ENCODE assay signal across 1 cellular context in the genomic region with DNA sequence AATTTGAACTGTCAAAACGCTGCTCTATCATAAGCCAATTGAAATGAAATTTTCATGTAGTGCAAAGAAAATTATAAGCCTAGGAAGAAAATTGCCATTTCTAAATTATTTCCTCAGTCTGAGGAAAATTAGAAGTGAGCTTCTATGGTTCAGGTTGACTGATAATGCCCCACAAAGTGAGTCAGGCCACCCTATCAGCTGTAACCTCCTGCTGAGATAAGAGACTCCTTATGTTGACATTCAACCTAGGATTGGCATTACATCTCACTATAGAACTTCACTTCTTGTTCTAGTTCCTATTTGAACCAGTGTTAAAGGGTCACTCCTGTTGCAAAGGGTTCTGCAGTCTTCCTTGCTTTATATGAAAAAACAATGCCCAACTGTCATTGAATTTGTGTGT.
TF ChIP-seq lines count a peak whose summit lies in the region.

No MANE protein-coding gene starts in this region.

TF ChIP-seq in K562, 482 proteins besides CTCF, POLR2A, EP300 and RAD21:
- 0 out of 4 replicates have a peak, but pooled peaks of 1 of the 2 experiments have one; percentile 23 for TF ChIP-seq RCOR1 (IDR thresholded peaks at IDR 0.05; ENCODE audit: borderline replicate concordance in 1 of 2, low read depth in 2 of 2, low read length in 2 of 2)
- TF ChIP-seq YBX1 (IDR thresholded peaks at IDR 0.05): no peak
- TF ChIP-seq ZNF444 (CRISPR knock-in tag; IDR thresholded peaks at IDR 0.05): no peak
- TF ChIP-seq JUND (IDR thresholded peaks at IDR 0.05; ENCODE audit: borderline replicate concordance, low read depth, low read length): peak; percentile 68; the same call in 1 of the 2 replicates
- TF ChIP-seq JUND (tag; IDR thresholded peaks at IDR 0.05; ENCODE audit: borderline replicate concordance, low read depth, low read length): peak; percentile 73; the same call in 1 of the 3 replicates
- TF ChIP-seq SMARCA5 (IDR thresholded peaks at IDR 0.05): no peak
- TF ChIP-seq CBFA2T3 (IDR thresholded peaks at IDR 0.05): peak; percentile 60; the same call in 1 of the 2 replicates
- TF ChIP-seq TCF3 (CRISPR knock-in tag; IDR thresholded peaks at IDR 0.05): peak; percentile 60
- TF ChIP-seq ZBTB12 (CRISPR knock-in tag; IDR thresholded peaks at IDR 0.05): no peak
- TF ChIP-seq, protein P1, sequence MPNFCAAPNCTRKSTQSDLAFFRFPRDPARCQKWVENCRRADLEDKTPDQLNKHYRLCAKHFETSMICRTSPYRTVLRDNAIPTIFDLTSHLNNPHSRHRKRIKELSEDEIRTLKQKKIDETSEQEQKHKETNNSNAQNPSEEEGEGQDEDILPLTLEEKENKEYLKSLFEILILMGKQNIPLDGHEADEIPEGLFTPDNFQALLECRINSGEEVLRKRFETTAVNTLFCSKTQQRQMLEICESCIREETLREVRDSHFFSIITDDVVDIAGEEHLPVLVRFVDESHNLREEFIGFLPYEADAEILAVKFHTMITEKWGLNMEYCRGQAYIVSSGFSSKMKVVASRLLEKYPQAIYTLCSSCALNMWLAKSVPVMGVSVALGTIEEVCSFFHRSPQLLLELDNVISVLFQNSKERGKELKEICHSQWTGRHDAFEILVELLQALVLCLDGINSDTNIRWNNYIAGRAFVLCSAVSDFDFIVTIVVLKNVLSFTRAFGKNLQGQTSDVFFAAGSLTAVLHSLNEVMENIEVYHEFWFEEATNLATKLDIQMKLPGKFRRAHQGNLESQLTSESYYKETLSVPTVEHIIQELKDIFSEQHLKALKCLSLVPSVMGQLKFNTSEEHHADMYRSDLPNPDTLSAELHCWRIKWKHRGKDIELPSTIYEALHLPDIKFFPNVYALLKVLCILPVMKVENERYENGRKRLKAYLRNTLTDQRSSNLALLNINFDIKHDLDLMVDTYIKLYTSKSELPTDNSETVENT (CRISPR knock-in tag; IDR thresholded peaks at IDR 0.05): no peak
- peak; percentile 54; the same call in 1 of the 2 replicates for TF ChIP-seq TEAD4 (IDR thresholded peaks at IDR 0.05; ENCODE audit: low read length)
- TF ChIP-seq TEAD4 (CRISPR knock-in tag; IDR thresholded peaks at IDR 0.05; ENCODE audit: borderline replicate concordance): no peak
- TF ChIP-seq TAL1 (IDR thresholded peaks at IDR 0.05): peak; percentile 53
- no peak for TF ChIP-seq CHD4 (IDR thresholded peaks at IDR 0.05; ENCODE audit: insufficient read depth, insufficient replicate concordance, low read depth, low read length, poor library complexity, severe bottlenecking)
- TF ChIP-seq JUNB (CRISPR knock-in tag; conservative IDR thresholded peaks at IDR 0.05): no peak
- TF ChIP-seq, protein P2, sequence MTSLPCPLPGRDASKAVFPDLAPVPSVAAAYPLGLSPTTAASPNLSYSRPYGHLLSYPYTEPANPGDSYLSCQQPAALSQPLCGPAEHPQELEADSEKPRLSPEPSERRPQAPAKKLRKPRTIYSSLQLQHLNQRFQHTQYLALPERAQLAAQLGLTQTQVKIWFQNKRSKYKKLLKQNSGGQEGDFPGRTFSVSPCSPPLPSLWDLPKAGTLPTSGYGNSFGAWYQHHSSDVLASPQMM (CRISPR knock-in tag; IDR thresholded peaks at IDR 0.05): no peak
- TF ChIP-seq SMARCE1 (IDR thresholded peaks at IDR 0.05): peak; percentile 33; the same call in 1 of the 2 replicates
- no peak for TF ChIP-seq ZNF217 (CRISPR knock-in tag; IDR thresholded peaks at IDR 0.05)
- TF ChIP-seq, protein P3, sequence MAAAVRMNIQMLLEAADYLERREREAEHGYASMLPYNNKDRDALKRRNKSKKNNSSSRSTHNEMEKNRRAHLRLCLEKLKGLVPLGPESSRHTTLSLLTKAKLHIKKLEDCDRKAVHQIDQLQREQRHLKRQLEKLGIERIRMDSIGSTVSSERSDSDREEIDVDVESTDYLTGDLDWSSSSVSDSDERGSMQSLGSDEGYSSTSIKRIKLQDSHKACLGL (CRISPR knock-in tag; IDR thresholded peaks at IDR 0.05; ENCODE audit: borderline replicate concordance, poor library complexity, severe bottlenecking): no peak
- TF ChIP-seq ZNF696 (CRISPR knock-in tag; conservative IDR thresholded peaks at IDR 0.05): no peak
- TF ChIP-seq ELF4 (CRISPR knock-in tag; IDR thresholded peaks at IDR 0.05): no peak
- TF ChIP-seq PURB (CRISPR knock-in tag; IDR thresholded peaks at IDR 0.05; ENCODE audit: low read depth): no peak
- TF ChIP-seq, protein P4, sequence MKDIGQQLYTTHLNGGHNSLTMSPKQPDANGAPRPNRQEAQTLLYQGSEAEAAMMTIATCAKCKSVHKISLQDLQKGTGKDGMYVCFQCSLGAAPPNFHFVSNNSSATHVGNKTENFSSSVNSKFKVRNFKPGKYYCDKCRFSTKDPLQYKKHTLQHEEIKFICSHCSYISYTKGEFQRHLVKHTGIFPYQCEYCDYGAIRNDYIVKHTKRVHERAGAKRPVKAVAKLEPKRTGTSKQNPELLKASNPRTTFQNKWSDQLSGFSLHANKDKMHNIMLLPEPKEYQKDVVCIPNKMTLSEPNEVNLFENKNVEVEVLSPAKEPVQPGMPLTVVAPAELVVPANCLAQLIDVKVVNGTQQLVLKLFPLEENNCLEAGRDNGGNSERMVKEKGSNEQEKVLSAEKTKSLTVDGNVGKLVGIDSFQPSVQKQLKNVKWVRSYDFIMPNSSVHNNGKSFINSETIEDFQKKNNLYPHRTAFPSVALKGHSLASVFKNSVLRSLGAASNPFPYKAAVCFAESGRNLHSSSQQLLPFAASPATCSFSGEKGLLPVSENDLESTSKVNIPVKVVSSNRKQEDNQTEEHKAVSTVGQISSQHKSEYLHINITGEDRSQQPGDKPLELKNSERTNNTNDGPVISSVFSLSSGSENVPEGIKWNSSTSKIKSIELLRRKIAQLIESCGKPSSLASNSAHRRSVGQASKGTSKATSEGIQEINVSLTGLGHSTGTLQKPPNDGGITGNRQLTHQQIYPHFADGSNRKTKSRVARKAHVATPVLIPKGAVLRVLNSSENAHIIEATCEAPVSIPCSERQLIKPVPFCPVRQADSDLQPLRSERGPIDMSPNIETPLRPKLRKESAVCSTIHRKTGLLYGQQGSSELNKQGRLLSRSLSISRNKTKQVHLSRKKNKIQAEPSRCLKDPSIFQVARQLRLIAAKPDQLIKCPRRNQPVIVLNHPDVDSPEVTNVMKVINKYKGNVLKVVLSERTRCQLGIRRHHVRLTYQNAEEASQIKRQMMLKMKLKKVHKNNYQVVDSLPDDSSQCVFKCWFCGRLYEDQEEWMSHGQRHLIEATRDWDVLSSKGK (CRISPR knock-in tag; IDR thresholded peaks at IDR 0.05): no peak
- peak; percentile 67; the same call in 1 of the 2 replicates for TF ChIP-seq SMARCA4 (IDR thresholded peaks at IDR 0.05)
- TF ChIP-seq E2F6 (IDR thresholded peaks at IDR 0.05; ENCODE audit: borderline replicate concordance in 1 of 2, extremely low read depth in 1 of 2, insufficient read depth in 1 of 2, insufficient read length in 1 of 2, low read depth in 1 of 2, low read length in 1 of 2, poor library complexity in 1 of 2, severe bottlenecking in 1 of 2): no peak
- no peak for TF ChIP-seq SRSF9 (IDR thresholded peaks at IDR 0.05; ENCODE audit: borderline replicate concordance, low read depth, low read length)
- TF ChIP-seq CBFA2T2 (conservative IDR thresholded peaks at IDR 0.05): 0 out of 2 replicates have a peak, but pooled peaks have one; percentile 6
- TF ChIP-seq TAF15 (IDR thresholded peaks at IDR 0.05; ENCODE audit: low read depth, low read length): no peak
- no peak for TF ChIP-seq ZNF764 (CRISPR knock-in tag; IDR thresholded peaks at IDR 0.05; ENCODE audit: low read depth)
- peak; percentile 77 for TF ChIP-seq ARID1B (IDR thresholded peaks at IDR 0.05)
- TF ChIP-seq CTBP1 (IDR thresholded peaks at IDR 0.05; ENCODE audit: borderline replicate concordance): no peak
- TF ChIP-seq, protein P5, sequence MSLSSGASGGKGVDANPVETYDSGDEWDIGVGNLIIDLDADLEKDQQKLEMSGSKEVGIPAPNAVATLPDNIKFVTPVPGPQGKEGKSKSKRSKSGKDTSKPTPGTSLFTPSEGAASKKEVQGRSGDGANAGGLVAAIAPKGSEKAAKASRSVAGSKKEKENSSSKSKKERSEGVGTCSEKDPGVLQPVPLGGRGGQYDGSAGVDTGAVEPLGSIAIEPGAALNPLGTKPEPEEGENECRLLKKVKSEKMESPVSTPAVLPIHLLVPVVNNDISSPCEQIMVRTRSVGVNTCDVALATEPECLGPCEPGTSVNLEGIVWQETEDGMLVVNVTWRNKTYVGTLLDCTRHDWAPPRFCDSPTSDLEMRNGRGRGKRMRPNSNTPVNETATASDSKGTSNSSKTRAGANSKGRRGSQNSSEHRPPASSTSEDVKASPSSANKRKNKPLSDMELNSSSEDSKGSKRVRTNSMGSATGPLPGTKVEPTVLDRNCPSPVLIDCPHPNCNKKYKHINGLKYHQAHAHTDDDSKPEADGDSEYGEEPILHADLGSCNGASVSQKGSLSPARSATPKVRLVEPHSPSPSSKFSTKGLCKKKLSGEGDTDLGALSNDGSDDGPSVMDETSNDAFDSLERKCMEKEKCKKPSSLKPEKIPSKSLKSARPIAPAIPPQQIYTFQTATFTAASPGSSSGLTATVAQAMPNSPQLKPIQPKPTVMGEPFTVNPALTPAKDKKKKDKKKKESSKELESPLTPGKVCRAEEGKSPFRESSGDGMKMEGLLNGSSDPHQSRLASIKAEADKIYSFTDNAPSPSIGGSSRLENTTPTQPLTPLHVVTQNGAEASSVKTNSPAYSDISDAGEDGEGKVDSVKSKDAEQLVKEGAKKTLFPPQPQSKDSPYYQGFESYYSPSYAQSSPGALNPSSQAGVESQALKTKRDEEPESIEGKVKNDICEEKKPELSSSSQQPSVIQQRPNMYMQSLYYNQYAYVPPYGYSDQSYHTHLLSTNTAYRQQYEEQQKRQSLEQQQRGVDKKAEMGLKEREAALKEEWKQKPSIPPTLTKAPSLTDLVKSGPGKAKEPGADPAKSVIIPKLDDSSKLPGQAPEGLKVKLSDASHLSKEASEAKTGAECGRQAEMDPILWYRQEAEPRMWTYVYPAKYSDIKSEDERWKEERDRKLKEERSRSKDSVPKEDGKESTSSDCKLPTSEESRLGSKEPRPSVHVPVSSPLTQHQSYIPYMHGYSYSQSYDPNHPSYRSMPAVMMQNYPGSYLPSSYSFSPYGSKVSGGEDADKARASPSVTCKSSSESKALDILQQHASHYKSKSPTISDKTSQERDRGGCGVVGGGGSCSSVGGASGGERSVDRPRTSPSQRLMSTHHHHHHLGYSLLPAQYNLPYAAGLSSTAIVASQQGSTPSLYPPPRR (CRISPR knock-in tag; IDR thresholded peaks at IDR 0.05; ENCODE audit: borderline replicate concordance): no peak
- TF ChIP-seq FOSL1 (tag; conservative IDR thresholded peaks at IDR 0.05): peak; percentile 79
- no peak for TF ChIP-seq MXI1 (IDR thresholded peaks at IDR 0.05; ENCODE audit: low read depth, low read length)
- TF ChIP-seq ZNF408 (CRISPR knock-in tag; IDR thresholded peaks at IDR 0.05; ENCODE audit: low read depth): no peak
- no peak for TF ChIP-seq WHSC1 (IDR thresholded peaks at IDR 0.05; ENCODE audit: low read length)
- TF ChIP-seq CREB1 (IDR thresholded peaks at IDR 0.05): no peak
- TF ChIP-seq CREB1 (CRISPR knock-in tag; IDR thresholded peaks at IDR 0.05): no peak
- no peak for TF ChIP-seq RBM17 (IDR thresholded peaks at IDR 0.05; ENCODE audit: borderline replicate concordance, low read depth, low read length)
- TF ChIP-seq RREB1 (CRISPR knock-in tag; IDR thresholded peaks at IDR 0.05): no peak
- no peak for TF ChIP-seq DDX20 (tag; IDR thresholded peaks at IDR 0.05; ENCODE audit: low read depth)
- no peak for TF ChIP-seq ZNF311 (CRISPR knock-in tag; IDR thresholded peaks at IDR 0.05)
